Comparison of ENCODE assay signal across 9 cellular contexts in the genomic region with DNA sequence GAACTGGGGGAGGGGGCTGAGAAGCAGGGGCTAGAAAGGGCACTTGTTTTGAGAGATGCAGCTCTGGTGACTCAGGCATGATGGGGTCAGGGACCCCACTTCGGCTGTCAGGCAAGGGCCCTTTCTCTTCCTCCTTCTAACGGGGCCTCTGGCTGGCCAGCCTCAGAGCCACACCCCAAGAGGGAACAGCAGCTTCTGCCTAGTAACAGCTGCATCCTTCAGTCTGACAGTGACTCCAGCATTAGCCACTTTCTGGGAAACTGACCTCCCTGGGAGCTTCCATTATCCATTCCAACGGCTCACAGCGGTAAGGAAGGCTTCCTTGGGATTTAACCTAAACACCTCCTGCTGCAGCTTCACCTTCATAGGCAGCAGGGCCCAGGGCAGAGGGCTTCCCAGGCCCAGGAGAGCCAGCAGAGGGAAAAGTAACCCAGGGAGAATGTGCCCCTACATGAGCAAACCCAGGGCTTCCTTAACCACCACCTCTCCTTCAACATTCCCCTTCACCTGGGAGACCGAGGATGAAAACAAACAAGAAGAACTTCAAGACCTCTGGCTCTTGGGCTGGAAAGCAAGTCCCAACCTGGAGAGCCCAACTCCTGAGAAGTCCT. TPM values are rescaled to one million over a fixed set of nuclear protein-coding genes. Genes with fewer than 3 reads are reported as not detected.
A peak's percentile ranks its signal among the peaks of the same experiment; 100 is the strongest.
DNase-seq lines count a peak whose midpoint lies in the region; ATAC-seq and TF ChIP-seq lines count a peak whose summit lies in the region.
"Had no signal": no experiment of that assay in that cellular context is flagged by ENCODE, and none has a peak within 500 bp of the region (broad histone marks: within the 10 kb centered on the region; RNA-seq: fewer than 3 reads in every experiment).

No MANE protein-coding gene starts in this region.

- no peak overlapping the region for H3K4me2 ChIP-seq in neuronal stem cell (ENCODE audit: insufficient read depth, low read length, poor library complexity, severe bottlenecking)

- peaks cover 29 to 34% of the 10 kb centered on the region in 2 donors for H3K4me1 ChIP-seq in neuronal stem cell (ENCODE audit: control insufficient read depth in 2 of 2, insufficient read depth in 1 of 2, low read depth in 1 of 2, low read length in 2 of 2)

- DNase-seq in EH (ENCODE audit: low read depth) (peak; percentile 46), T-cell (peak in 1 of 34 experiments; percentile 11), fibroblast of villous mesenchyme (ENCODE audit: low read depth) (peak; percentile 67), osteocyte (ENCODE audit: extremely low spot score, unreplicated experiment) (no peak), neuronal stem cell (ENCODE audit: low spot score) (no peak), NCI-H510A (lab: John Stamatoyannopoulos, UW) (no peak)
- no peak for DNase-seq in activated CD4-positive, alpha-beta T cell treated with anti-CD3 and anti-CD28 coated beads for 36 hours

- H3K4me3 Mint-ChIP-seq in T-cell (no peak overlapping the region), osteocyte (ENCODE audit: unreplicated experiment) (peak overlapping the region; percentile 52)
- H3K4me3 Mint-ChIP-seq in activated CD4-positive, alpha-beta T cell treated with anti-CD3 and anti-CD28 coated beads for 36 hours, result no peak overlapping the region

- no peak overlapping the region for H2BK12ac ChIP-seq in neuronal stem cell (ENCODE audit: low read length)

- H3K4me1 Mint-ChIP-seq in T-cell (peaks cover 41 to 54% (median 53%) of the 10 kb centered on the region in 3 donors), osteocyte (ENCODE audit: unreplicated experiment) (peaks cover 45% of the 10 kb centered on the region)
- peaks cover 42% of the 10 kb centered on the region for H3K4me1 Mint-ChIP-seq in activated CD4-positive, alpha-beta T cell treated with anti-CD3 and anti-CD28 coated beads for 36 hours

- peaks cover 0 to 21% of the 10 kb centered on the region in 2 donors for H3K36me3 ChIP-seq in neuronal stem cell (replicated peaks in 1 of 2; ENCODE audit: control insufficient read depth in 2 of 2, insufficient read depth in 2 of 2, low read length in 2 of 2)

- H3K27me3 ChIP-seq in neuronal stem cell (ENCODE audit: control insufficient read depth in 3 of 3, insufficient read depth in 3 of 3, low read depth in 1 of 3, low read length in 3 of 3), result no peaks in the 10 kb centered on the region
- H3K27me3 ChIP-seq: body of pancreas had no signal

- H2AFZ ChIP-seq in neuronal stem cell (ENCODE audit: low read length), result no peak overlapping the region

- H3K9me3 Mint-ChIP-seq in T-cell (no peaks in the 10 kb centered on the region), osteocyte (ENCODE audit: unreplicated experiment) (no peaks in the 10 kb centered on the region)
- no peaks in the 10 kb centered on the region for H3K9me3 Mint-ChIP-seq in activated CD4-positive, alpha-beta T cell treated with anti-CD3 and anti-CD28 coated beads for 36 hours (ENCODE audit: low read depth)

- no peak overlapping the region for H3K9ac ChIP-seq in neuronal stem cell (ENCODE audit: low read depth, low read length, poor library complexity)

- H3K36me3 Mint-ChIP-seq in T-cell (peaks cover 8% of the 10 kb centered on the region), osteocyte (ENCODE audit: unreplicated experiment) (peaks cover 2% of the 10 kb centered on the region)
- H3K36me3 Mint-ChIP-seq in activated CD4-positive, alpha-beta T cell treated with anti-CD3 and anti-CD28 coated beads for 36 hours (ENCODE audit: low read depth), result no peaks in the 10 kb centered on the region

- no peak overlapping the region for H3K23ac ChIP-seq in neuronal stem cell (ENCODE audit: low read depth, low read length, poor library complexity)

- H3K4me3 ChIP-seq in fibroblast of villous mesenchyme (ENCODE audit: low read depth, low read length) (peak overlapping the region; percentile 82), neuronal stem cell (ENCODE audit: low read length in 2 of 2) (no peak overlapping the region)
- H3K4me3 ChIP-seq: body of pancreas had no signal

- H2AK5ac ChIP-seq in neuronal stem cell (ENCODE audit: low read depth, low read length), result no peak overlapping the region

- no peak overlapping the region for H2BK5ac ChIP-seq in neuronal stem cell (ENCODE audit: low read length)

- no CpG with 5 or more reads among the region's 5 CpGs for WGBS in neuronal stem cell (ENCODE audit: extremely low coverage in 2 of 2, insufficient read length in 2 of 2, insufficient replicate concordance in 1 of 2), 2 donors

- no peak overlapping the region for H3K27ac ChIP-seq in neuronal stem cell (replicated peaks; ENCODE audit: low read length)

- CTCF ChIA-PET in T-cell (lab: Charles Lee), result interaction anchor here in 1 of 2 donors (0.6 kb wide), 1 partner anchor 1000 kb away, joined by 7 read pairs; no protein-coding TSS in a partner anchor
- CTCF ChIA-PET in activated CD4-positive, alpha-beta T cell treated with anti-CD3 and anti-CD28 coated beads for 36 hours (lab: Charles Lee), result interaction anchor here (0.9 to 2.8 kb wide), 3 partner anchors 63 to 84 kb away, joined by 4 to 6 read pairs (median 4); partner anchors contain the start of gene TMBIM6

- H3K14ac ChIP-seq in neuronal stem cell (ENCODE audit: low read length), result no peak overlapping the region

- no peak overlapping the region for H3K4ac ChIP-seq in neuronal stem cell (ENCODE audit: low read length)

- no peak for TF ChIP-seq CTCF in fibroblast of villous mesenchyme (IDR thresholded peaks at IDR 0.05; ENCODE audit: insufficient read depth, low read depth, low read length)
- TF ChIP-seq CTCF in osteocyte (IDR thresholded peaks at IDR 0.05), result no peak

- H3K27me3 Mint-ChIP-seq in T-cell (no peaks in the 10 kb centered on the region), osteocyte (ENCODE audit: unreplicated experiment) (no peaks in the 10 kb centered on the region)
- H3K27me3 Mint-ChIP-seq in activated CD4-positive, alpha-beta T cell treated with anti-CD3 and anti-CD28 coated beads for 36 hours, result no peaks in the 10 kb centered on the region

- no peak overlapping the region for H2BK15ac ChIP-seq in neuronal stem cell (ENCODE audit: low read length)

- H3K27ac Mint-ChIP-seq in T-cell, result peak overlapping the region; percentile 3 to 4
- H3K27ac Mint-ChIP-seq in osteocyte (ENCODE audit: unreplicated experiment), result peak overlapping the region; percentile 60
- H3K27ac Mint-ChIP-seq in activated CD4-positive, alpha-beta T cell treated with anti-CD3 and anti-CD28 coated beads for 36 hours, result no peak overlapping the region

- H4K8ac ChIP-seq in neuronal stem cell (ENCODE audit: low read depth, low read length), result no peak overlapping the region

- H3K18ac ChIP-seq in neuronal stem cell (ENCODE audit: low read length), result no peak overlapping the region

- no peak for ATAC-seq in T-cell (replicated peaks in 1 of 4)
- no peak for ATAC-seq in GM21367 (IDR thresholded peaks at IDR 0.05; ENCODE audit: unreplicated experiment)
- no peak for ATAC-seq in activated CD4-positive, alpha-beta T cell treated with anti-CD3 and anti-CD28 coated beads for 36 hours
- ATAC-seq: body of pancreas had no signal

- H2BK120ac ChIP-seq in neuronal stem cell (ENCODE audit: low read depth, low read length), result no peak overlapping the region

- H3K79me1 ChIP-seq in neuronal stem cell (ENCODE audit: low read depth, low read length), result peaks cover 8% of the 10 kb centered on the region

- POLR2A ChIA-PET in T-cell (lab: Charles Lee), result interaction anchor here (0.5 to 0.6 kb wide), 2 partner anchors 16 to 290 kb away, joined by 3 read pairs; no protein-coding TSS in a partner anchor
- POLR2A ChIA-PET in activated CD4-positive, alpha-beta T cell treated with anti-CD3 and anti-CD28 coated beads for 36 hours (lab: Charles Lee), result interaction anchor here (2.8 kb wide), 1 partner anchor 84 kb away, joined by 9 read pairs; the partner anchor contains the start of gene TMBIM6

- intact Hi-C loops in activated CD4-positive, alpha-beta T cell treated with anti-CD3 and anti-CD28 coated beads for 36 hours (cut with DNase I, micrococcal nuclease), result no loop called here

- peaks cover 0 to 2% of the 10 kb centered on the region in 2 donors for H3K9me3 ChIP-seq in neuronal stem cell (replicated peaks in 1 of 2; ENCODE audit: control insufficient read depth in 2 of 2, insufficient read depth in 1 of 2, low read depth in 1 of 2, low read length in 2 of 2)
- H3K9me3 ChIP-seq: body of pancreas had no signal

- no peak overlapping the region for H4K91ac ChIP-seq in neuronal stem cell (ENCODE audit: low read depth, low read length, poor library complexity)

RNA-seq across cellular contexts. Expression of gene NCKAP5L, which starts 2.7 kb away (rescaled TPM):
- 10 to 100 TPM; 11.1 to 12.9 (median 12.6) TPM for total RNA-seq in T-cell
- 30.9 and 34.1 TPM in 2 replicates for total RNA-seq in fibroblast of villous mesenchyme
- 39.1 and 42.4 TPM in 2 replicates for total RNA-seq in osteocyte
- polyA plus RNA-seq in neuronal stem cell (2013, experiment 1 of 2), result 12.5 TPM
- 13.0 TPM for polyA plus RNA-seq in neuronal stem cell (2013, experiment 2 of 2)
- 1 to 10 TPM; 4.3 to 4.5 TPM for total RNA-seq in activated CD4-positive, alpha-beta T cell treated with anti-CD3 and anti-CD28 coated beads for 36 hours

RNA-seq across cellular contexts. Expression of gene BCDIN3D, which starts 17.4 kb away (rescaled TPM):
- total RNA-seq in T-cell, result 10 to 100 TPM in 3 of 5 donors, 1 to 10 TPM in 2; 4.7 to 12.8 (median 12.3) TPM
- total RNA-seq in fibroblast of villous mesenchyme, result 2.9 and 3.5 TPM in 2 replicates
- total RNA-seq in osteocyte, result 4.2 and 5.3 TPM in 2 replicates
- 5.6 TPM for polyA plus RNA-seq in neuronal stem cell (2013, experiment 1 of 2)
- polyA plus RNA-seq in neuronal stem cell (2013, experiment 2 of 2), result 6.0 TPM
- total RNA-seq in activated CD4-positive, alpha-beta T cell treated with anti-CD3 and anti-CD28 coated beads for 36 hours, result 1 to 10 TPM; 5.5 to 5.6 TPM

Comparison
In these comparisons a context has a peak if more than half of its experiments do, and no peak if none do; other contexts are left out.
1. DNase-seq: peak in EH (single experiment) and fibroblast of villous mesenchyme (single experiment); none in osteocyte (single experiment), neuronal stem cell (single experiment), NCI-H510A (single experiment) and activated CD4-positive, alpha-beta T cell treated with anti-CD3 and anti-CD28 coated beads for 36 hours (single experiment).